In genomic region chr21:39096754-39097153, GRCh38 we compare ENCODE assay signal across 15 cellular contexts.
DNase-seq lines count a peak whose midpoint lies in the region; ATAC-seq and TF ChIP-seq lines count a peak whose summit lies in the region.
"Had no signal": no experiment of that assay in that cellular context is flagged by ENCODE, and none has a peak within 500 bp of the region (broad histone marks: within the 10 kb centered on the region; RNA-seq: fewer than 3 reads in every experiment).

No MANE protein-coding gene starts in this region.

- H3K27me3 Mint-ChIP-seq in activated naive CD8-positive, alpha-beta T cell treated with anti-CD3 and anti-CD28 coated beads, Interleukin-2, amount 50 U/mL, for 24 hours: no peaks in the 10 kb centered on the region
- H3K27me3 Mint-ChIP-seq: activated naive CD8-positive, alpha-beta T cell treated with anti-CD3 and anti-CD28 coated beads, Interleukin-2, amount 10 ng/mL, durations not matched to agents 7 days and 5 days had no signal

- H3K36me3 ChIP-seq in testis (ENCODE audit: low read depth, missing control alignments): no peaks in the 10 kb centered on the region
- no peaks in the 10 kb centered on the region for H3K36me3 ChIP-seq in neuronal stem cell (replicated peaks in 1 of 2; ENCODE audit: control insufficient read depth in 2 of 2, insufficient read depth in 2 of 2, low read length in 2 of 2)
- H3K36me3 ChIP-seq: HAP-1, thyroid gland had no signal

- no peak overlapping the region for H3K4ac ChIP-seq in neuronal stem cell (ENCODE audit: low read length)

- H3K4me3 Mint-ChIP-seq in activated naive CD8-positive, alpha-beta T cell treated with anti-CD3 and anti-CD28 coated beads, Interleukin-2, amount 50 U/mL, for 24 hours: no peak overlapping the region
- H3K4me3 Mint-ChIP-seq: activated naive CD8-positive, alpha-beta T cell treated with anti-CD3 and anti-CD28 coated beads, Interleukin-2, amount 10 ng/mL, durations not matched to agents 7 days and 5 days; nephron had no signal

- H3K18ac ChIP-seq in neuronal stem cell (ENCODE audit: low read length): no peak overlapping the region

- no peak overlapping the region for H3K4me2 ChIP-seq in neuronal stem cell (ENCODE audit: insufficient read depth, low read length, poor library complexity, severe bottlenecking)

- DNase-seq in NCI-H748 (lab: John Stamatoyannopoulos, UW; ENCODE audit: unreplicated experiment): peak; percentile 12
- DNase-seq in NCI-H748 treated with DMSO at 0.1 percent for 48 hours (lab: John Stamatoyannopoulos, UW): no peak
- peak; percentile 75 for DNase-seq in iPS-NIHi11 (ENCODE audit: low spot score)
- DNase-seq in testis: no peak
- no peak for DNase-seq in activated effector memory CD4-positive, alpha-beta T cell treated with anti-CD3 and anti-CD28 coated beads, Interleukin-2, amount 50 U/mL, for 16 hours
- no peak for DNase-seq in neuronal stem cell (ENCODE audit: low spot score)
- DNase-seq in activated naive CD8-positive, alpha-beta T cell treated with anti-CD3 and anti-CD28 coated beads, Interleukin-2, amount 50 U/mL, for 24 hours: no peak
- DNase-seq: activated naive CD8-positive, alpha-beta T cell treated with anti-CD3 and anti-CD28 coated beads, Interleukin-2, amount 10 ng/mL, durations not matched to agents 7 days and 5 days; cortex of kidney; NCI-H1417; NCI-H510A treated with DMSO at 0.1 percent for 48 hours; thyroid gland had no signal

- no peak overlapping the region for H2AFZ ChIP-seq in neuronal stem cell (ENCODE audit: low read length)

- TF ChIP-seq CTCF in VCaP (conservative IDR thresholded peaks at IDR 0.05) (peak; percentile 13; the same call in 1 of the 2 replicates), testis (IDR thresholded peaks at IDR 0.05) (no peak)

- H2BK120ac ChIP-seq in neuronal stem cell (ENCODE audit: low read depth, low read length): no peak overlapping the region

- H3K36me3 Mint-ChIP-seq in activated naive CD8-positive, alpha-beta T cell treated with anti-CD3 and anti-CD28 coated beads, Interleukin-2, amount 50 U/mL, for 24 hours (ENCODE audit: low read depth): no peaks in the 10 kb centered on the region
- H3K36me3 Mint-ChIP-seq: activated naive CD8-positive, alpha-beta T cell treated with anti-CD3 and anti-CD28 coated beads, Interleukin-2, amount 10 ng/mL, durations not matched to agents 7 days and 5 days had no signal

- H3K4me1 Mint-ChIP-seq in activated naive CD8-positive, alpha-beta T cell treated with anti-CD3 and anti-CD28 coated beads, Interleukin-2, amount 50 U/mL, for 24 hours: peaks cover 3% of the 10 kb centered on the region

- no peak overlapping the region for H3K14ac ChIP-seq in neuronal stem cell (ENCODE audit: low read length)

- H3K4me1 ChIP-seq in testis (peaks cover 12% of the 10 kb centered on the region), neuronal stem cell (ENCODE audit: control insufficient read depth in 2 of 2, insufficient read depth in 1 of 2, low read depth in 1 of 2, low read length in 2 of 2) (peaks cover 0 to 18% of the 10 kb centered on the region in 2 donors)
- H3K4me1 ChIP-seq: HAP-1 had no signal

- H2BK12ac ChIP-seq in neuronal stem cell (ENCODE audit: low read length): no peak overlapping the region

- no peaks in the 10 kb centered on the region for H3K79me1 ChIP-seq in neuronal stem cell (ENCODE audit: low read depth, low read length)

- H3K9me3 ChIP-seq in testis: no peaks in the 10 kb centered on the region
- H3K9me3 ChIP-seq in neuronal stem cell (replicated peaks in 1 of 2; ENCODE audit: control insufficient read depth in 2 of 2, insufficient read depth in 1 of 2, low read depth in 1 of 2, low read length in 2 of 2): peaks cover 4 to 5% of the 10 kb centered on the region in 2 donors
- H3K9me3 ChIP-seq: HAP-1, thyroid gland had no signal

- H3K27me3 ChIP-seq in testis: no peaks in the 10 kb centered on the region
- H3K27me3 ChIP-seq in neuronal stem cell (ENCODE audit: control insufficient read depth in 3 of 3, insufficient read depth in 3 of 3, low read depth in 1 of 3, low read length in 3 of 3): peaks cover 0 to 18% (median 0%) of the 10 kb centered on the region in 3 experiments
- H3K27me3 ChIP-seq: thyroid gland had no signal

- no peak for ATAC-seq in activated naive CD8-positive, alpha-beta T cell treated with anti-CD3 and anti-CD28 coated beads, Interleukin-2, amount 50 U/mL, for 24 hours

- H3K27ac Mint-ChIP-seq in activated naive CD8-positive, alpha-beta T cell treated with anti-CD3 and anti-CD28 coated beads, Interleukin-2, amount 50 U/mL, for 24 hours: no peak overlapping the region
- H3K27ac Mint-ChIP-seq: activated naive CD8-positive, alpha-beta T cell treated with anti-CD3 and anti-CD28 coated beads, Interleukin-2, amount 10 ng/mL, durations not matched to agents 7 days and 5 days had no signal

- H4K8ac ChIP-seq in neuronal stem cell (ENCODE audit: low read depth, low read length): no peak overlapping the region

- no peak overlapping the region for H2AK5ac ChIP-seq in neuronal stem cell (ENCODE audit: low read depth, low read length)

- H2BK5ac ChIP-seq in neuronal stem cell (ENCODE audit: low read length): no peak overlapping the region

- H3K23ac ChIP-seq in neuronal stem cell (ENCODE audit: low read depth, low read length, poor library complexity): no peak overlapping the region

- WGBS in testis, 2 donors: 78 to 92% methylated on average over 8 of the region's 8 CpGs
- WGBS in neuronal stem cell (ENCODE audit: extremely low coverage in 2 of 2, insufficient read length in 2 of 2, insufficient replicate concordance in 1 of 2), 2 donors: no CpG with 5 or more reads among the region's 8 CpGs

- intact Hi-C loops in testis (cut with DNase I; ENCODE audit: low total_unique reads): no loop called here

- no peak overlapping the region for H4K91ac ChIP-seq in neuronal stem cell (ENCODE audit: low read depth, low read length, poor library complexity)

- H3K4me3 ChIP-seq in testis (no peak overlapping the region), neuronal stem cell (ENCODE audit: low read length in 2 of 2) (no peak overlapping the region)
- H3K4me3 ChIP-seq: HAP-1, thyroid gland had no signal

- no peaks in the 10 kb centered on the region for H3K9me3 Mint-ChIP-seq in activated naive CD8-positive, alpha-beta T cell treated with anti-CD3 and anti-CD28 coated beads, Interleukin-2, amount 50 U/mL, for 24 hours
- H3K9me3 Mint-ChIP-seq: activated naive CD8-positive, alpha-beta T cell treated with anti-CD3 and anti-CD28 coated beads, Interleukin-2, amount 10 ng/mL, durations not matched to agents 7 days and 5 days had no signal

- H3K27ac ChIP-seq in VCaP: no peak overlapping the region
- H3K27ac ChIP-seq in testis: peak overlapping the region; percentile 8 to 77
- no peak overlapping the region for H3K27ac ChIP-seq in neuronal stem cell (replicated peaks; ENCODE audit: low read length)

- H2BK15ac ChIP-seq in neuronal stem cell (ENCODE audit: low read length): no peak overlapping the region

- TF ChIP-seq POLR2A in testis (IDR thresholded peaks at IDR 0.05): no peak

- no peak overlapping the region for H3K9ac ChIP-seq in neuronal stem cell (ENCODE audit: low read depth, low read length, poor library complexity)

Comparison
In these comparisons a context has a peak if more than half of its experiments do, and no peak if none do; other contexts are left out.
1. DNase-seq: peak in NCI-H748 (single experiment) and iPS-NIHi11 (single experiment); none in NCI-H748 treated with DMSO at 0.1 percent for 48 hours (single experiment), testis (single experiment), activated effector memory CD4-positive, alpha-beta T cell treated with anti-CD3 and anti-CD28 coated beads, Interleukin-2, amount 50 U/mL, for 16 hours (single experiment), neuronal stem cell (single experiment) and activated naive CD8-positive, alpha-beta T cell treated with anti-CD3 and anti-CD28 coated beads, Interleukin-2, amount 50 U/mL, for 24 hours (single experiment).
2. H3K27ac ChIP-seq: peak in testis (2 of 2); none in VCaP (single experiment) and neuronal stem cell (single experiment).